In genomic region chr17:39239640-39240314, GRCh38 we compare ENCODE assay signal across 1 cellular context.
TF ChIP-seq lines count a peak whose summit lies in the region.

No MANE protein-coding gene starts in this region.

TF ChIP-seq in HepG2, 621 proteins besides CTCF, POLR2A, EP300 and RAD21 (continued from another document and continues in another):
- 0 out of 2 replicates have a peak, but pooled peaks have one; percentile 59 for TF ChIP-seq HMGXB3 (CRISPR knock-in tag; IDR thresholded peaks at IDR 0.05; ENCODE audit: borderline replicate concordance)
- no peak for TF ChIP-seq ADNP (CRISPR knock-in tag; IDR thresholded peaks at IDR 0.05)
- TF ChIP-seq ZNF274 (CRISPR knock-in tag; IDR thresholded peaks at IDR 0.05): peak; percentile 73; the same call in 1 of the 2 replicates
- no peak for TF ChIP-seq HIVEP1 (CRISPR knock-in tag; IDR thresholded peaks at IDR 0.05)
- TF ChIP-seq XBP1 (CRISPR knock-in tag; IDR thresholded peaks at IDR 0.05): no peak
- peak; percentile 26; the same call in 1 of the 2 replicates for TF ChIP-seq ZNF691 (CRISPR knock-in tag; IDR thresholded peaks at IDR 0.05; ENCODE audit: borderline replicate concordance, low read depth)
- TF ChIP-seq ZBTB1 (CRISPR knock-in tag; IDR thresholded peaks at IDR 0.05; ENCODE audit: borderline replicate concordance): no peak
- TF ChIP-seq ZC3H13 (CRISPR knock-in tag; IDR thresholded peaks at IDR 0.05): no peak
- TF ChIP-seq NFATC3 (CRISPR knock-in tag; IDR thresholded peaks at IDR 0.05): 0 out of 2 replicates have a peak, but pooled peaks have one; percentile 58
- TF ChIP-seq ZNF350 (CRISPR knock-in tag; IDR thresholded peaks at IDR 0.05; ENCODE audit: borderline replicate concordance, low read depth): no peak
- no peak for TF ChIP-seq POLR2AphosphoS5 (IDR thresholded peaks at IDR 0.05; ENCODE audit: low read depth, low read length)
- TF ChIP-seq SRSF4 (IDR thresholded peaks at IDR 0.05; ENCODE audit: low read depth, low read length, poor library complexity, severe bottlenecking): no peak
- no peak for TF ChIP-seq MTF1 (CRISPR knock-in tag; IDR thresholded peaks at IDR 0.05)
- TF ChIP-seq NR2F6 (IDR thresholded peaks at IDR 0.05): no peak
- TF ChIP-seq NR2F6 (CRISPR knock-in tag; IDR thresholded peaks at IDR 0.05): no peak
- TF ChIP-seq RXRA (CRISPR knock-in tag; IDR thresholded peaks at IDR 0.05): 0 out of 2 replicates have a peak, but pooled peaks have one; percentile 37
- peak; percentile 45; the same call in 1 of the 2 replicates for TF ChIP-seq ZFP91 (CRISPR knock-in tag; IDR thresholded peaks at IDR 0.05; ENCODE audit: borderline replicate concordance)
- TF ChIP-seq MXD3 (CRISPR knock-in tag; IDR thresholded peaks at IDR 0.05): no peak
- TF ChIP-seq TBL1XR1 (IDR thresholded peaks at IDR 0.05; ENCODE audit: borderline replicate concordance, low read length, partially characterized antibody): no peak
- no peak for TF ChIP-seq PBX3 (CRISPR knock-in tag; IDR thresholded peaks at IDR 0.05; ENCODE audit: borderline replicate concordance)
- 0 out of 2 replicates have a peak, but pooled peaks have one; percentile 17 for TF ChIP-seq DRAP1 (CRISPR knock-in tag; IDR thresholded peaks at IDR 0.05)
- 0 out of 2 replicates have a peak, but pooled peaks have one; percentile 18 for TF ChIP-seq THRA (CRISPR knock-in tag; IDR thresholded peaks at IDR 0.05; ENCODE audit: borderline replicate concordance)
- no peak for TF ChIP-seq ZNF782 (CRISPR knock-in tag; IDR thresholded peaks at IDR 0.05; ENCODE audit: borderline replicate concordance)
- TF ChIP-seq SALL1 (CRISPR knock-in tag; IDR thresholded peaks at IDR 0.05): peak; percentile 46; the same call in 1 of the 2 replicates
- TF ChIP-seq PAX8 (CRISPR knock-in tag; IDR thresholded peaks at IDR 0.05; ENCODE audit: borderline replicate concordance): no peak
- TF ChIP-seq ZNF441 (CRISPR knock-in tag; IDR thresholded peaks at IDR 0.05; ENCODE audit: borderline replicate concordance): no peak
- 0 out of 2 replicates have a peak, but pooled peaks have one; percentile 31 for TF ChIP-seq MIXL1 (CRISPR knock-in tag; IDR thresholded peaks at IDR 0.05)
- TF ChIP-seq ZNF687 (CRISPR knock-in tag; IDR thresholded peaks at IDR 0.05): peak; percentile 56
- TF ChIP-seq GTF3A (CRISPR knock-in tag; conservative IDR thresholded peaks at IDR 0.05): no peak
- TF ChIP-seq KDM1A (CRISPR knock-in tag; IDR thresholded peaks at IDR 0.05): no peak
- TF ChIP-seq DMTF1 (CRISPR knock-in tag; IDR thresholded peaks at IDR 0.05): no peak
- peak; percentile 50 for TF ChIP-seq UBTF (CRISPR knock-in tag; IDR thresholded peaks at IDR 0.05)
- no peak for TF ChIP-seq ZNF503 (CRISPR knock-in tag; IDR thresholded peaks at IDR 0.05)
- TF ChIP-seq ZNF549 (CRISPR knock-in tag; IDR thresholded peaks at IDR 0.05): no peak
- peak; percentile 43 for TF ChIP-seq PTBP1 (IDR thresholded peaks at IDR 0.05; ENCODE audit: low read depth, low read length, poor library complexity, severe bottlenecking)
- TF ChIP-seq GABPB1 (CRISPR knock-in tag; IDR thresholded peaks at IDR 0.05): peak; percentile 19; the same call in 1 of the 2 replicates
- no peak for TF ChIP-seq CHD4 (IDR thresholded peaks at IDR 0.05; ENCODE audit: borderline replicate concordance, low read length)
- TF ChIP-seq MTA3 (CRISPR knock-in tag; IDR thresholded peaks at IDR 0.05): no peak
